ENCODE assay signal across 8 cellular contexts in genomic region chr10:119209736-119210355, GRCh38. TPM values are rescaled to one million over a fixed set of nuclear protein-coding genes. Genes with fewer than 3 reads are reported as not detected.
DNase-seq lines count a peak whose midpoint lies in the region; ATAC-seq and TF ChIP-seq lines count a peak whose summit lies in the region.

No MANE protein-coding gene starts in this region.

- no peaks in the 10 kb centered on the region for H3K27me3 Mint-ChIP-seq in IgD-negative memory B cell
- H3K27me3 Mint-ChIP-seq in central memory CD8-positive, alpha-beta T cell, result no peaks in the 10 kb centered on the region
- no peaks in the 10 kb centered on the region for H3K27me3 Mint-ChIP-seq in natural killer cell treated with Interleukin-12 subunit alpha and Interleukin-12 subunit beta and Interleukin-15 and Interleukin-18, amount 100 ng/mL, for 72 hours

- peak overlapping the region; percentile 78 to 100 (median 96) for H3K4me3 Mint-ChIP-seq in IgD-negative memory B cell
- H3K4me3 Mint-ChIP-seq in central memory CD8-positive, alpha-beta T cell, result peak overlapping the region; percentile 81
- H3K4me3 Mint-ChIP-seq in natural killer cell treated with Interleukin-12 subunit alpha and Interleukin-12 subunit beta and Interleukin-15 and Interleukin-18, amount 100 ng/mL, for 72 hours, result peak overlapping the region; percentile 95

- H3K36me3 Mint-ChIP-seq in IgD-negative memory B cell, result peaks cover 2% of the 10 kb centered on the region
- H3K36me3 Mint-ChIP-seq in central memory CD8-positive, alpha-beta T cell (ENCODE audit: insufficient read depth), result peaks cover 6% of the 10 kb centered on the region
- no peaks in the 10 kb centered on the region for H3K36me3 Mint-ChIP-seq in natural killer cell treated with Interleukin-12 subunit alpha and Interleukin-12 subunit beta and Interleukin-15 and Interleukin-18, amount 100 ng/mL, for 72 hours

- H3K27ac Mint-ChIP-seq in IgD-negative memory B cell, result peak overlapping the region; percentile 67 to 94 (median 91)
- H3K27ac Mint-ChIP-seq in central memory CD8-positive, alpha-beta T cell (ENCODE audit: low read depth), result no peak overlapping the region
- peak overlapping the region; percentile 76 to 82 for H3K27ac Mint-ChIP-seq in natural killer cell treated with Interleukin-12 subunit alpha and Interleukin-12 subunit beta and Interleukin-15 and Interleukin-18, amount 100 ng/mL, for 72 hours

- peak overlapping the region; percentile 65; the same call in 1 of the 2 replicates for H3K4me3 ChIP-seq in AG09309 (ENCODE audit: control insufficient read depth, low read depth, low read length)

- H3K4me1 Mint-ChIP-seq in IgD-negative memory B cell, result peaks cover 14 to 37% (median 35%) of the 10 kb centered on the region in 3 donors
- H3K4me1 Mint-ChIP-seq in central memory CD8-positive, alpha-beta T cell, result peaks cover 28% of the 10 kb centered on the region
- H3K4me1 Mint-ChIP-seq in natural killer cell treated with Interleukin-12 subunit alpha and Interleukin-12 subunit beta and Interleukin-15 and Interleukin-18, amount 100 ng/mL, for 72 hours (ENCODE audit: low read depth in 2 of 2), result peaks cover 47 to 65% of the 10 kb centered on the region in 2 donors

- TF ChIP-seq CTCF in AG09309 (IDR thresholded peaks at IDR 0.05; ENCODE audit: control insufficient read depth, insufficient read depth, low read depth, low read length, missing control alignments), result no peak

- no peak for DNase-seq in AG09309 (ENCODE audit: low read depth)
- DNase-seq in central memory CD8-positive, alpha-beta T cell (ENCODE audit: low spot score in 2 of 2), result no peak
- no peak for DNase-seq in natural killer cell treated with Interleukin-12 subunit alpha and Interleukin-12 subunit beta and Interleukin-15 and Interleukin-18, amount 100 ng/mL, for 72 hours (ENCODE audit: low spot score)
- no peak for DNase-seq in UCSD-AML1 (lab: John Stamatoyannopoulos, UW; ENCODE audit: unreplicated experiment)
- DNase-seq in NCI-H2227 treated with DMSO at 0.1 percent for 48 hours (lab: John Stamatoyannopoulos, UW), result no peak

- no peaks in the 10 kb centered on the region for H3K9me3 Mint-ChIP-seq in IgD-negative memory B cell
- no peaks in the 10 kb centered on the region for H3K9me3 Mint-ChIP-seq in central memory CD8-positive, alpha-beta T cell
- no peaks in the 10 kb centered on the region for H3K9me3 Mint-ChIP-seq in natural killer cell treated with Interleukin-12 subunit alpha and Interleukin-12 subunit beta and Interleukin-15 and Interleukin-18, amount 100 ng/mL, for 72 hours

- no peak for ATAC-seq in central memory CD8-positive, alpha-beta T cell (replicated peaks; ENCODE audit: extremely low read depth, poor library complexity, severe bottlenecking)
- no peak for ATAC-seq in natural killer cell treated with Interleukin-12 subunit alpha and Interleukin-12 subunit beta and Interleukin-15 and Interleukin-18, amount 100 ng/mL, for 72 hours
- ATAC-seq in GM21723 (IDR thresholded peaks at IDR 0.05; ENCODE audit: unreplicated experiment) (no peak), GM19023 (IDR thresholded peaks at IDR 0.05; ENCODE audit: unreplicated experiment) (no peak)

RNA-seq across cellular contexts. Expression of gene GRK5, which starts 2.5 kb away (rescaled TPM):
- 18.1 TPM for polyA plus RNA-seq in IgD-negative memory B cell
- 10 to 100 TPM; 11.1 to 16.2 TPM for total RNA-seq in natural killer cell treated with Interleukin-12 subunit alpha and Interleukin-12 subunit beta and Interleukin-15 and Interleukin-18, amount 100 ng/mL, for 72 hours

RNA-seq across cellular contexts. Expression of gene PRDX3, which starts 31.2 kb away (rescaled TPM):
- polyA plus RNA-seq in IgD-negative memory B cell, result 71.2 TPM
- 100 to 1,000 TPM; 137 to 144 TPM for total RNA-seq in natural killer cell treated with Interleukin-12 subunit alpha and Interleukin-12 subunit beta and Interleukin-15 and Interleukin-18, amount 100 ng/mL, for 72 hours

RNA-seq across cellular contexts. Expression of gene SFXN4, which starts 44.3 kb away (rescaled TPM):
- polyA plus RNA-seq in IgD-negative memory B cell, result 22.2 TPM
- 10 to 100 TPM; 22.4 to 48.0 TPM for total RNA-seq in natural killer cell treated with Interleukin-12 subunit alpha and Interleukin-12 subunit beta and Interleukin-15 and Interleukin-18, amount 100 ng/mL, for 72 hours
